1 cellular context compared by ENCODE assay signal in genomic region chr3:195542691-195543641, GRCh38.
TF ChIP-seq lines count a peak whose summit lies in the region.

Gene PPP1R2 (minus strand): TSS chr3:195543325. CDS start chr3:195543025, 300 bp downstream.

TF ChIP-seq in HepG2, 621 proteins besides CTCF, POLR2A, EP300 and RAD21 (continued from another document and continues in another):
- TF ChIP-seq ZFP37 (CRISPR knock-in tag; IDR thresholded peaks at IDR 0.05; ENCODE audit: borderline replicate concordance) (no peak), ZSCAN25 (CRISPR knock-in tag; IDR thresholded peaks at IDR 0.05) (peak; percentile 46), ONECUT2 (CRISPR knock-in tag; IDR thresholded peaks at IDR 0.05) (0 out of 2 replicates have a peak, but pooled peaks have one; percentile 23), IRX3 (CRISPR knock-in tag; IDR thresholded peaks at IDR 0.05; ENCODE audit: borderline replicate concordance, low read depth) (no peak), GZF1 (CRISPR knock-in tag; IDR thresholded peaks at IDR 0.05) (no peak), ATAD3A (CRISPR knock-in tag; IDR thresholded peaks at IDR 0.05) (no peak), ZNF768 (CRISPR knock-in tag; IDR thresholded peaks at IDR 0.05) (peak; percentile 59; the same call in 1 of the 2 replicates), SRSF9 (IDR thresholded peaks at IDR 0.05; ENCODE audit: borderline replicate concordance, insufficient read depth, low read depth, low read length, poor library complexity, severe bottlenecking) (no peak), THYN1 (CRISPR knock-in tag; IDR thresholded peaks at IDR 0.05; ENCODE audit: borderline replicate concordance, low read depth) (no peak), SMAD3 (CRISPR knock-in tag; IDR thresholded peaks at IDR 0.05) (peak; percentile 68; the same call in 1 of the 2 replicates), STAG1 (CRISPR knock-in tag; IDR thresholded peaks at IDR 0.05) (peak; percentile 6; the same call in 1 of the 2 replicates), MEF2D (CRISPR knock-in tag; IDR thresholded peaks at IDR 0.05) (peak; percentile 76; the same call in 1 of the 2 replicates), KDM5A (IDR thresholded peaks at IDR 0.05; ENCODE audit: borderline replicate concordance, low read length) (peak; percentile 58; the same call in 1 of the 2 replicates), NFE2L1 (CRISPR knock-in tag; IDR thresholded peaks at IDR 0.05; ENCODE audit: borderline replicate concordance) (no peak), TAF1 (CRISPR knock-in tag; IDR thresholded peaks at IDR 0.05) (peak; percentile 94), PITX1 (CRISPR knock-in tag; IDR thresholded peaks at IDR 0.05) (no peak), NFIB (CRISPR knock-in tag; IDR thresholded peaks at IDR 0.05; ENCODE audit: borderline replicate concordance) (no peak), SP140L (CRISPR knock-in tag; IDR thresholded peaks at IDR 0.05; ENCODE audit: borderline replicate concordance) (peak; percentile 28; the same call in 1 of the 2 replicates), MYNN (CRISPR knock-in tag; IDR thresholded peaks at IDR 0.05; ENCODE audit: low read depth) (no peak), HNRNPL (IDR thresholded peaks at IDR 0.05; ENCODE audit: low read depth, low read length) (no peak), HMGA1 (CRISPR knock-in tag; conservative IDR thresholded peaks at IDR 0.05) (no peak), ZNF350 (CRISPR knock-in tag; IDR thresholded peaks at IDR 0.05; ENCODE audit: borderline replicate concordance, low read depth) (peak; percentile 53; the same call in 1 of the 2 replicates), GLI4 (CRISPR knock-in tag; IDR thresholded peaks at IDR 0.05; ENCODE audit: borderline replicate concordance) (0 out of 2 replicates have a peak, but pooled peaks have one; percentile 55), ZNF460 (CRISPR knock-in tag; IDR thresholded peaks at IDR 0.05; ENCODE audit: borderline replicate concordance) (no peak), DR1 (CRISPR knock-in tag; IDR thresholded peaks at IDR 0.05) (peak; percentile 80), ZC3H4 (CRISPR knock-in tag; IDR thresholded peaks at IDR 0.05; ENCODE audit: borderline replicate concordance) (no peak), RXRB (CRISPR knock-in tag; IDR thresholded peaks at IDR 0.05; ENCODE audit: borderline replicate concordance) (no peak; the same call in 1 of the 2 replicates), BHLHE40 (IDR thresholded peaks at IDR 0.05; ENCODE audit: low read length) (no peak), HOXD1 (CRISPR knock-in tag; IDR thresholded peaks at IDR 0.05) (no peak), PTBP1 (IDR thresholded peaks at IDR 0.05; ENCODE audit: low read depth, low read length, poor library complexity, severe bottlenecking) (no peak), ZFY (CRISPR knock-in tag; IDR thresholded peaks at IDR 0.05) (peak; percentile 93), ZMYM4 (CRISPR knock-in tag; IDR thresholded peaks at IDR 0.05) (peak; percentile 93), KDM1A (CRISPR knock-in tag; IDR thresholded peaks at IDR 0.05) (no peak), ZNF24 (IDR thresholded peaks at IDR 0.05) (no peak), MAF1 (CRISPR knock-in tag; IDR thresholded peaks at IDR 0.05; ENCODE audit: borderline replicate concordance) (0 out of 2 replicates have a peak, but pooled peaks have one; percentile 24), NR0B2 (CRISPR knock-in tag; IDR thresholded peaks at IDR 0.05) (no peak; the same call in 1 of the 2 replicates), CHCHD3 (CRISPR knock-in tag; IDR thresholded peaks at IDR 0.05) (no peak), GATAD2A (CRISPR knock-in tag; IDR thresholded peaks at IDR 0.05) (no peak)
- TF ChIP-seq, protein P1, sequence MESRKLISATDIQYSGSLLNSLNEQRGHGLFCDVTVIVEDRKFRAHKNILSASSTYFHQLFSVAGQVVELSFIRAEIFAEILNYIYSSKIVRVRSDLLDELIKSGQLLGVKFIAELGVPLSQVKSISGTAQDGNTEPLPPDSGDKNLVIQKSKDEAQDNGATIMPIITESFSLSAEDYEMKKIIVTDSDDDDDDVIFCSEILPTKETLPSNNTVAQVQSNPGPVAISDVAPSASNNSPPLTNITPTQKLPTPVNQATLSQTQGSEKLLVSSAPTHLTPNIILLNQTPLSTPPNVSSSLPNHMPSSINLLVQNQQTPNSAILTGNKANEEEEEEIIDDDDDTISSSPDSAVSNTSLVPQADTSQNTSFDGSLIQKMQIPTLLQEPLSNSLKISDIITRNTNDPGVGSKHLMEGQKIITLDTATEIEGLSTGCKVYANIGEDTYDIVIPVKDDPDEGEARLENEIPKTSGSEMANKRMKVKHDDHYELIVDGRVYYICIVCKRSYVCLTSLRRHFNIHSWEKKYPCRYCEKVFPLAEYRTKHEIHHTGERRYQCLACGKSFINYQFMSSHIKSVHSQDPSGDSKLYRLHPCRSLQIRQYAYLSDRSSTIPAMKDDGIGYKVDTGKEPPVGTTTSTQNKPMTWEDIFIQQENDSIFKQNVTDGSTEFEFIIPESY (CRISPR knock-in tag; IDR thresholded peaks at IDR 0.05) = no peak
- TF ChIP-seq, protein P2, sequence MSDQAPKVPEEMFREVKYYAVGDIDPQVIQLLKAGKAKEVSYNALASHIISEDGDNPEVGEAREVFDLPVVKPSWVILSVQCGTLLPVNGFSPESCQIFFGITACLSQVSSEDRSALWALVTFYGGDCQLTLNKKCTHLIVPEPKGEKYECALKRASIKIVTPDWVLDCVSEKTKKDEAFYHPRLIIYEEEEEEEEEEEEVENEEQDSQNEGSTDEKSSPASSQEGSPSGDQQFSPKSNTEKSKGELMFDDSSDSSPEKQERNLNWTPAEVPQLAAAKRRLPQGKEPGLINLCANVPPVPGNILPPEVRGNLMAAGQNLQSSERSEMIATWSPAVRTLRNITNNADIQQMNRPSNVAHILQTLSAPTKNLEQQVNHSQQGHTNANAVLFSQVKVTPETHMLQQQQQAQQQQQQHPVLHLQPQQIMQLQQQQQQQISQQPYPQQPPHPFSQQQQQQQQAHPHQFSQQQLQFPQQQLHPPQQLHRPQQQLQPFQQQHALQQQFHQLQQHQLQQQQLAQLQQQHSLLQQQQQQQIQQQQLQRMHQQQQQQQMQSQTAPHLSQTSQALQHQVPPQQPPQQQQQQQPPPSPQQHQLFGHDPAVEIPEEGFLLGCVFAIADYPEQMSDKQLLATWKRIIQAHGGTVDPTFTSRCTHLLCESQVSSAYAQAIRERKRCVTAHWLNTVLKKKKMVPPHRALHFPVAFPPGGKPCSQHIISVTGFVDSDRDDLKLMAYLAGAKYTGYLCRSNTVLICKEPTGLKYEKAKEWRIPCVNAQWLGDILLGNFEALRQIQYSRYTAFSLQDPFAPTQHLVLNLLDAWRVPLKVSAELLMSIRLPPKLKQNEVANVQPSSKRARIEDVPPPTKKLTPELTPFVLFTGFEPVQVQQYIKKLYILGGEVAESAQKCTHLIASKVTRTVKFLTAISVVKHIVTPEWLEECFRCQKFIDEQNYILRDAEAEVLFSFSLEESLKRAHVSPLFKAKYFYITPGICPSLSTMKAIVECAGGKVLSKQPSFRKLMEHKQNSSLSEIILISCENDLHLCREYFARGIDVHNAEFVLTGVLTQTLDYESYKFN (CRISPR knock-in tag; conservative IDR thresholded peaks at IDR 0.05) = no peak
- TF ChIP-seq, protein P3, sequence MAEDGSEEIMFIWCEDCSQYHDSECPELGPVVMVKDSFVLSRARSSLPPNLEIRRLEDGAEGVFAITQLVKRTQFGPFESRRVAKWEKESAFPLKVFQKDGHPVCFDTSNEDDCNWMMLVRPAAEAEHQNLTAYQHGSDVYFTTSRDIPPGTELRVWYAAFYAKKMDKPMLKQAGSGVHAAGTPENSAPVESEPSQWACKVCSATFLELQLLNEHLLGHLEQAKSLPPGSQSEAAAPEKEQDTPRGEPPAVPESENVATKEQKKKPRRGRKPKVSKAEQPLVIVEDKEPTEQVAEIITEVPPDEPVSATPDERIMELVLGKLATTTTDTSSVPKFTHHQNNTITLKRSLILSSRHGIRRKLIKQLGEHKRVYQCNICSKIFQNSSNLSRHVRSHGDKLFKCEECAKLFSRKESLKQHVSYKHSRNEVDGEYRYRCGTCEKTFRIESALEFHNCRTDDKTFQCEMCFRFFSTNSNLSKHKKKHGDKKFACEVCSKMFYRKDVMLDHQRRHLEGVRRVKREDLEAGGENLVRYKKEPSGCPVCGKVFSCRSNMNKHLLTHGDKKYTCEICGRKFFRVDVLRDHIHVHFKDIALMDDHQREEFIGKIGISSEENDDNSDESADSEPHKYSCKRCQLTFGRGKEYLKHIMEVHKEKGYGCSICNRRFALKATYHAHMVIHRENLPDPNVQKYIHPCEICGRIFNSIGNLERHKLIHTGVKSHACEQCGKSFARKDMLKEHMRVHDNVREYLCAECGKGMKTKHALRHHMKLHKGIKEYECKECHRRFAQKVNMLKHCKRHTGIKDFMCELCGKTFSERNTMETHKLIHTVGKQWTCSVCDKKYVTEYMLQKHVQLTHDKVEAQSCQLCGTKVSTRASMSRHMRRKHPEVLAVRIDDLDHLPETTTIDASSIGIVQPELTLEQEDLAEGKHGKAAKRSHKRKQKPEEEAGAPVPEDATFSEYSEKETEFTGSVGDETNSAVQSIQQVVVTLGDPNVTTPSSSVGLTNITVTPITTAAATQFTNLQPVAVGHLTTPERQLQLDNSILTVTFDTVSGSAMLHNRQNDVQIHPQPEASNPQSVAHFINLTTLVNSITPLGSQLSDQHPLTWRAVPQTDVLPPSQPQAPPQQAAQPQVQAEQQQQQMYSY (CRISPR knock-in tag; IDR thresholded peaks at IDR 0.05) = 0 out of 2 replicates have a peak, but pooled peaks have one; percentile 23
- TF ChIP-seq, protein P4, sequence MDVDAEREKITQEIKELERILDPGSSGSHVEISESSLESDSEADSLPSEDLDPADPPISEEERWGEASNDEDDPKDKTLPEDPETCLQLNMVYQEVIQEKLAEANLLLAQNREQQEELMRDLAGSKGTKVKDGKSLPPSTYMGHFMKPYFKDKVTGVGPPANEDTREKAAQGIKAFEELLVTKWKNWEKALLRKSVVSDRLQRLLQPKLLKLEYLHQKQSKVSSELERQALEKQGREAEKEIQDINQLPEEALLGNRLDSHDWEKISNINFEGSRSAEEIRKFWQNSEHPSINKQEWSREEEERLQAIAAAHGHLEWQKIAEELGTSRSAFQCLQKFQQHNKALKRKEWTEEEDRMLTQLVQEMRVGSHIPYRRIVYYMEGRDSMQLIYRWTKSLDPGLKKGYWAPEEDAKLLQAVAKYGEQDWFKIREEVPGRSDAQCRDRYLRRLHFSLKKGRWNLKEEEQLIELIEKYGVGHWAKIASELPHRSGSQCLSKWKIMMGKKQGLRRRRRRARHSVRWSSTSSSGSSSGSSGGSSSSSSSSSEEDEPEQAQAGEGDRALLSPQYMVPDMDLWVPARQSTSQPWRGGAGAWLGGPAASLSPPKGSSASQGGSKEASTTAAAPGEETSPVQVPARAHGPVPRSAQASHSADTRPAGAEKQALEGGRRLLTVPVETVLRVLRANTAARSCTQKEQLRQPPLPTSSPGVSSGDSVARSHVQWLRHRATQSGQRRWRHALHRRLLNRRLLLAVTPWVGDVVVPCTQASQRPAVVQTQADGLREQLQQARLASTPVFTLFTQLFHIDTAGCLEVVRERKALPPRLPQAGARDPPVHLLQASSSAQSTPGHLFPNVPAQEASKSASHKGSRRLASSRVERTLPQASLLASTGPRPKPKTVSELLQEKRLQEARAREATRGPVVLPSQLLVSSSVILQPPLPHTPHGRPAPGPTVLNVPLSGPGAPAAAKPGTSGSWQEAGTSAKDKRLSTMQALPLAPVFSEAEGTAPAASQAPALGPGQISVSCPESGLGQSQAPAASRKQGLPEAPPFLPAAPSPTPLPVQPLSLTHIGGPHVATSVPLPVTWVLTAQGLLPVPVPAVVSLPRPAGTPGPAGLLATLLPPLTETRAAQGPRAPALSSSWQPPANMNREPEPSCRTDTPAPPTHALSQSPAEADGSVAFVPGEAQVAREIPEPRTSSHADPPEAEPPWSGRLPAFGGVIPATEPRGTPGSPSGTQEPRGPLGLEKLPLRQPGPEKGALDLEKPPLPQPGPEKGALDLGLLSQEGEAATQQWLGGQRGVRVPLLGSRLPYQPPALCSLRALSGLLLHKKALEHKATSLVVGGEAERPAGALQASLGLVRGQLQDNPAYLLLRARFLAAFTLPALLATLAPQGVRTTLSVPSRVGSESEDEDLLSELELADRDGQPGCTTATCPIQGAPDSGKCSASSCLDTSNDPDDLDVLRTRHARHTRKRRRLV (CRISPR knock-in tag; IDR thresholded peaks at IDR 0.05) = 0 out of 2 replicates have a peak, but pooled peaks have one; percentile 72
- TF ChIP-seq, protein P5, sequence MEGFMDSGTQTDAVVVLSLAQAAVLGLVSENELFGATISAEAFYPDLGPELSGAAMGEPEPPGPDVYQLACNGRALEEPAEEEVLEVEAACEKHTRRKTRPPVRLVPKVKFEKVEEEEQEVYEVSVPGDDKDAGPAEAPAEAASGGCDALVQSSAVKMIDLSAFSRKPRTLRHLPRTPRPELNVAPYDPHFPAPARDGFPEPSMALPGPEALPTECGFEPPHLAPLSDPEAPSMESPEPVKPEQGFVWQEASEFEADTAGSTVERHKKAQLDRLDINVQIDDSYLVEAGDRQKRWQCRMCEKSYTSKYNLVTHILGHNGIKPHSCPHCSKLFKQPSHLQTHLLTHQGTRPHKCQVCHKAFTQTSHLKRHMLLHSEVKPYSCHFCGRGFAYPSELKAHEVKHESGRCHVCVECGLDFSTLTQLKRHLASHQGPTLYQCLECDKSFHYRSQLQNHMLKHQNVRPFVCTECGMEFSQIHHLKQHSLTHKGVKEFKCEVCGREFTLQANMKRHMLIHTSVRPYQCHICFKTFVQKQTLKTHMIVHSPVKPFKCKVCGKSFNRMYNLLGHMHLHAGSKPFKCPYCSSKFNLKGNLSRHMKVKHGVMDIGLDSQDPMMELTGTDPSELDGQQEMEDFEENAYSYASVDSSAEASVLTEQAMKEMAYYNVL (CRISPR knock-in tag; IDR thresholded peaks at IDR 0.05; ENCODE audit: borderline replicate concordance) = peak; percentile 55; the same call in 1 of the 2 replicates
